Comparison of ENCODE assay signal across 8 cellular contexts in the genomic region with DNA sequence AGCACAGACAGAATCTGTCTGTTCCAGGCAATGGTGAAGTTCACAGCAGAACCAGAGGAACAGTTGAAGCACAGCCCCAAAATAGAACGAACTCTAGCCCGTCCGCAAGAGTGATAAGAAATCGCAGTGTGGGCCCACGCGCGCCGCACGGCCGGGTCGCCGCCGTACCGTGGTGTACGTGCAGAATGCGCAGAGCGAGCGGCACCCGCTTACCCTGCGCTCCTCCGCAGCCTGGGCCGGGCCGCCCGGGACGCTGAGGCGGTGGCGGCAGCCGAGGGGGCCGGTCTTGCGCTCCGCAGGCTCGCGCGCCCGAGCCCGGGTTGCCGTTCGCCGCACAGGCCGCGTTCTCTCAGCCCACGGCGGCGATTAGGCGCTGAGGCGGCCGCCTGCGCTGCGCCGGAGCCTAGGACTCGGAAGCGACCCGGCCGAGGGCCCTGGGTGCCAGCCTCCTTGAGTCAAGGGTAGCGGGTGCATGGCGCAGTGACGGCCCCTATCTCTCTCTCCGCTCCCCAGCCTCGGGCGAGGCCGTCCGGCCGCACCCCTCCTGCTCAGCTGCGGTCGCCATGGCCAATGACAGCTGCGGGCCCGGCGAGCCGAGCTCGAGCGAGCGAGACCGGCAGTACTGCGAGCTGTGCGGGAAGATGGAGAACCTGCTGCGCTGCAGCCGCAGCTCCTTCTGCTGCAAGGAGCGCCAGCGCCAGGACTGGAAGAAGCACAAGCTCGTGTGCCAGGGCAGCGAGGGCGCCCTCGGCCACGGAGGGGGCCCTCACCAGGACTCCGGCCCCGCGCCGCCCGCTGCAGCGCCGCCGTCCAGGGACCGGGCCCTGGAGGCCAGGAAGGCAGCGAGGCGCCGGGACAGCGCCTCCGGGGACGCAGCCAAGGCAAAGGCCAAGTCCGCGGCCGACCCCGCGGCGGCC. TPM values are rescaled to one million over a fixed set of nuclear protein-coding genes. Genes with fewer than 3 reads are reported as not detected.
DNase-seq lines count a peak whose midpoint lies in the region; ATAC-seq and TF ChIP-seq lines count a peak whose summit lies in the region.

No MANE protein-coding gene starts in this region.

- no peaks in the 10 kb centered on the region for H3K9me3 ChIP-seq in OCI-LY7 (ENCODE audit: low read length)
- no peaks in the 10 kb centered on the region for H3K9me3 ChIP-seq in naive thymus-derived CD4-positive, alpha-beta T cell (ENCODE audit: control insufficient read depth in 2 of 3, low read length in 3 of 3)

- H3K79me2 ChIP-seq in OCI-LY7 (ENCODE audit: insufficient read depth, low read depth, low read length): peaks cover 22% of the 10 kb centered on the region; the same call in 1 of the 2 replicates

- peak; percentile 79 for DNase-seq in OCI-LY7 (ENCODE audit: low spot score)
- DNase-seq in activated T-helper 1 cell treated with anti-CD3 and anti-CD28 coated beads, Interleukin-12 subunit alpha, Interleukin-12 subunit beta, Interleukin-2, Interleukin-4 antibody, amounts not matched to agents 30 ng/mL and 10 ng/mL and 1 ng/mL, durations not matched to agents 14 hours and 24 hours and 36 hours (ENCODE audit: low spot score): peak; percentile 60
- peak; percentile 74 for DNase-seq in fibroblast of gingiva (ENCODE audit: low read depth)
- DNase-seq in naive thymus-derived CD4-positive, alpha-beta T cell: peak; percentile 48 to 77 (median 66)
- DNase-seq in stimulated activated naive B cell treated with anti-CD40 and anti-IgM and Interleukin-4, amounts not matched to agents 10 μg/mL and 1 μg/mL and 100 μg/mL, for 72 hours: peak; percentile 46

- H3K4me3 Mint-ChIP-seq in activated T-helper 1 cell treated with anti-CD3 and anti-CD28 coated beads, Interleukin-12 subunit alpha, Interleukin-12 subunit beta, Interleukin-2, Interleukin-4 antibody, amounts not matched to agents 30 ng/mL and 10 ng/mL and 1 ng/mL, durations not matched to agents 14 hours and 24 hours and 36 hours: peak overlapping the region; percentile 95
- peak overlapping the region; percentile 84 to 99 (median 98) for H3K4me3 Mint-ChIP-seq in naive thymus-derived CD4-positive, alpha-beta T cell
- H3K4me3 Mint-ChIP-seq in stimulated activated naive B cell treated with anti-CD40 and anti-IgM and Interleukin-4, amounts not matched to agents 10 μg/mL and 1 μg/mL and 100 μg/mL, for 72 hours: peak overlapping the region; percentile 93 to 96

- H4K20me1 ChIP-seq in OCI-LY7 (ENCODE audit: insufficient read depth, low read length): peaks cover 14% of the 10 kb centered on the region; the same call in 1 of the 2 replicates

- H3K27ac ChIP-seq in 22Rv1: peak overlapping the region; percentile 73
- H3K27ac ChIP-seq in OCI-LY7 (ENCODE audit: low read depth, low read length, poor library complexity, severe bottlenecking): peak overlapping the region; percentile 18
- H3K27ac ChIP-seq in naive thymus-derived CD4-positive, alpha-beta T cell (ENCODE audit: low read depth, low read length): peak overlapping the region; percentile 78

- no peaks in the 10 kb centered on the region for H3K27me3 ChIP-seq in naive thymus-derived CD4-positive, alpha-beta T cell (ENCODE audit: control insufficient read depth in 2 of 2, insufficient read depth in 2 of 2, low read length in 2 of 2)

- H2AFZ ChIP-seq in OCI-LY7 (ENCODE audit: low read length): no peak overlapping the region; the same call in 1 of the 2 replicates

- TF ChIP-seq CTCF in 22Rv1 (IDR thresholded peaks at IDR 0.05): peak; percentile 29
- TF ChIP-seq CTCF in OCI-LY7 (conservative IDR thresholded peaks at IDR 0.05; ENCODE audit: low read length): 0 out of 2 replicates have a peak, but pooled peaks have one; percentile 16

- peak overlapping the region; percentile 95 for H3K4me2 ChIP-seq in OCI-LY7 (ENCODE audit: low read length)

- intact Hi-C loops in OCI-LY7 (cut with micrococcal nuclease; ENCODE audit: unreplicated experiment): loop anchor here (1.0 to 2.0 kb wide), 2 partner anchors 115 to 347 kb away; partner anchors contain the start of genes PDE8A and ZNF592
- intact Hi-C loops in activated T-helper 1 cell treated with anti-CD3 and anti-CD28 coated beads, Interleukin-12 subunit alpha, Interleukin-12 subunit beta, Interleukin-2, Interleukin-4 antibody, amounts not matched to agents 30 ng/mL and 10 ng/mL and 1 ng/mL, durations not matched to agents 14 hours and 24 hours and 36 hours (cut with micrococcal nuclease): loop anchor here (1.0 to 5.0 kb wide), 3 partner anchors 21 to 347 kb away; partner anchors contain the start of genes PDE8A and WDR73
- intact Hi-C loops in naive thymus-derived CD4-positive, alpha-beta T cell (cut with micrococcal nuclease): loop anchor here (1.0 to 2.0 kb wide), 3 partner anchors 45 to 347 kb away; partner anchors contain the start of gene PDE8A (in 1 of the 2)

- POLR2A ChIA-PET in OCI-LY7 (lab: Charles Lee): interaction anchor here (0.6 kb wide), 1 partner anchor 51 kb away, joined by 3 read pairs; no protein-coding TSS in a partner anchor
- POLR2A ChIA-PET in naive thymus-derived CD4-positive, alpha-beta T cell (lab: Charles Lee): interaction anchor here (0.6 to 8.4 kb wide), 15 partner anchors 9 to 347 kb away, joined by 3 to 115 read pairs (median 5); partner anchors contain the start of genes NMB, SEC11A, WDR73 and ZSCAN2

- ATAC-seq in GM18873 (IDR thresholded peaks at IDR 0.05; ENCODE audit: low FRiP score, unreplicated experiment): peak; percentile 35
- peak; percentile 37 for ATAC-seq in HG03280 (IDR thresholded peaks at IDR 0.05; ENCODE audit: unreplicated experiment)
- peak; percentile 67 for ATAC-seq in naive thymus-derived CD4-positive, alpha-beta T cell
- ATAC-seq in stimulated activated naive B cell treated with anti-CD40 and anti-IgM and Interleukin-4, amounts not matched to agents 10 μg/mL and 1 μg/mL and 100 μg/mL, for 72 hours (replicated peaks): peak; percentile 65 to 71

- H3K36me3 ChIP-seq in OCI-LY7 (ENCODE audit: insufficient read depth, low read length): peaks cover 30% of the 10 kb centered on the region; the same call in 1 of the 2 replicates
- H3K36me3 ChIP-seq in naive thymus-derived CD4-positive, alpha-beta T cell (ENCODE audit: control insufficient read depth in 2 of 3, insufficient read depth in 3 of 3, low read length in 3 of 3): peaks cover 0 to 8% (median 7%) of the 10 kb centered on the region in 3 experiments

- no peaks in the 10 kb centered on the region for H3K9me2 ChIP-seq in OCI-LY7 (ENCODE audit: insufficient read depth, low read length)

- no peaks in the 10 kb centered on the region for H3K27me3 Mint-ChIP-seq in activated T-helper 1 cell treated with anti-CD3 and anti-CD28 coated beads, Interleukin-12 subunit alpha, Interleukin-12 subunit beta, Interleukin-2, Interleukin-4 antibody, amounts not matched to agents 30 ng/mL and 10 ng/mL and 1 ng/mL, durations not matched to agents 14 hours and 24 hours and 36 hours (ENCODE audit: insufficient read depth)
- no peaks in the 10 kb centered on the region for H3K27me3 Mint-ChIP-seq in naive thymus-derived CD4-positive, alpha-beta T cell
- H3K27me3 Mint-ChIP-seq in stimulated activated naive B cell treated with anti-CD40 and anti-IgM and Interleukin-4, amounts not matched to agents 10 μg/mL and 1 μg/mL and 100 μg/mL, for 72 hours: no peaks in the 10 kb centered on the region

- CTCF ChIA-PET in OCI-LY7 (lab: Charles Lee; ENCODE audit: unreplicated experiment): no interaction called here
- CTCF ChIA-PET in naive thymus-derived CD4-positive, alpha-beta T cell (lab: Charles Lee): interaction anchor here (0.6 to 3.0 kb wide), 7 partner anchors 20 to 468 kb away, joined by 3 to 18 read pairs (median 6); partner anchors contain the start of genes WDR73 and ZSCAN2

- peak overlapping the region; percentile 76 for H3K4me3 ChIP-seq in OCI-LY7 (ENCODE audit: low read depth, low read length, poor library complexity, severe bottlenecking)
- H3K4me3 ChIP-seq in naive thymus-derived CD4-positive, alpha-beta T cell (ENCODE audit: low read length): peak overlapping the region; percentile 96

- peaks cover 40% of the 10 kb centered on the region for H3K4me1 ChIP-seq in OCI-LY7 (ENCODE audit: insufficient read depth, low read length, poor library complexity, severe bottlenecking)
- H3K4me1 ChIP-seq in naive thymus-derived CD4-positive, alpha-beta T cell (ENCODE audit: control insufficient read depth in 2 of 2, insufficient read depth in 2 of 2, low read length in 2 of 2): peaks cover 26 to 40% of the 10 kb centered on the region in 2 donors

- H3K9me3 Mint-ChIP-seq in activated T-helper 1 cell treated with anti-CD3 and anti-CD28 coated beads, Interleukin-12 subunit alpha, Interleukin-12 subunit beta, Interleukin-2, Interleukin-4 antibody, amounts not matched to agents 30 ng/mL and 10 ng/mL and 1 ng/mL, durations not matched to agents 14 hours and 24 hours and 36 hours: no peaks in the 10 kb centered on the region
- peaks cover 0 to 2% (median 0%) of the 10 kb centered on the region in 11 donors for H3K9me3 Mint-ChIP-seq in naive thymus-derived CD4-positive, alpha-beta T cell
- no peaks in the 10 kb centered on the region for H3K9me3 Mint-ChIP-seq in stimulated activated naive B cell treated with anti-CD40 and anti-IgM and Interleukin-4, amounts not matched to agents 10 μg/mL and 1 μg/mL and 100 μg/mL, for 72 hours

- peaks cover 28% of the 10 kb centered on the region for H3K36me3 Mint-ChIP-seq in activated T-helper 1 cell treated with anti-CD3 and anti-CD28 coated beads, Interleukin-12 subunit alpha, Interleukin-12 subunit beta, Interleukin-2, Interleukin-4 antibody, amounts not matched to agents 30 ng/mL and 10 ng/mL and 1 ng/mL, durations not matched to agents 14 hours and 24 hours and 36 hours (ENCODE audit: low read depth)
- peaks cover 5 to 22% (median 12%) of the 10 kb centered on the region in 5 donors for H3K36me3 Mint-ChIP-seq in naive thymus-derived CD4-positive, alpha-beta T cell
- peaks cover 11 to 23% of the 10 kb centered on the region in 2 donors for H3K36me3 Mint-ChIP-seq in stimulated activated naive B cell treated with anti-CD40 and anti-IgM and Interleukin-4, amounts not matched to agents 10 μg/mL and 1 μg/mL and 100 μg/mL, for 72 hours

- peaks cover 57% of the 10 kb centered on the region for H3K4me1 Mint-ChIP-seq in activated T-helper 1 cell treated with anti-CD3 and anti-CD28 coated beads, Interleukin-12 subunit alpha, Interleukin-12 subunit beta, Interleukin-2, Interleukin-4 antibody, amounts not matched to agents 30 ng/mL and 10 ng/mL and 1 ng/mL, durations not matched to agents 14 hours and 24 hours and 36 hours (ENCODE audit: low read depth)
- peaks cover 23 to 58% (median 53%) of the 10 kb centered on the region in 7 donors for H3K4me1 Mint-ChIP-seq in naive thymus-derived CD4-positive, alpha-beta T cell
- H3K4me1 Mint-ChIP-seq in stimulated activated naive B cell treated with anti-CD40 and anti-IgM and Interleukin-4, amounts not matched to agents 10 μg/mL and 1 μg/mL and 100 μg/mL, for 72 hours: peaks cover 26 to 55% of the 10 kb centered on the region in 2 donors

- BruUV-seq in OCI-LY7 (replicated peaks; lab: Mats Ljungman, UMichigan): no TSS peak

- peak overlapping the region; percentile 98 for H3K27ac Mint-ChIP-seq in activated T-helper 1 cell treated with anti-CD3 and anti-CD28 coated beads, Interleukin-12 subunit alpha, Interleukin-12 subunit beta, Interleukin-2, Interleukin-4 antibody, amounts not matched to agents 30 ng/mL and 10 ng/mL and 1 ng/mL, durations not matched to agents 14 hours and 24 hours and 36 hours
- peak overlapping the region; percentile 79 to 98 (median 93) for H3K27ac Mint-ChIP-seq in naive thymus-derived CD4-positive, alpha-beta T cell
- peak overlapping the region; percentile 92 for H3K27ac Mint-ChIP-seq in stimulated activated naive B cell treated with anti-CD40 and anti-IgM and Interleukin-4, amounts not matched to agents 10 μg/mL and 1 μg/mL and 100 μg/mL, for 72 hours

RNA-seq across cellular contexts. Expression of gene WDR73, which starts 20.5 kb away (rescaled TPM):
- total RNA-seq in OCI-LY7 (2014; rRNA removed; shearing (Covaris generic)): 29.7 and 38.1 TPM in 2 replicates
- total RNA-seq in OCI-LY7 (2022): 28.7 TPM in 2 replicates
- 27.8 and 33.5 TPM in 2 replicates for total RNA-seq in activated T-helper 1 cell treated with anti-CD3 and anti-CD28 coated beads, Interleukin-12 subunit alpha, Interleukin-12 subunit beta, Interleukin-2, Interleukin-4 antibody, amounts not matched to agents 30 ng/mL and 10 ng/mL and 1 ng/mL, durations not matched to agents 14 hours and 24 hours and 36 hours
- total RNA-seq in naive thymus-derived CD4-positive, alpha-beta T cell: 10 to 100 TPM; 26.8 to 47.7 (median 33.1) TPM
- polyA plus RNA-seq in naive thymus-derived CD4-positive, alpha-beta T cell: 10 to 100 TPM; 22.0 to 26.1 TPM

RNA-seq across cellular contexts. Expression of gene NMB, which starts 24.4 kb away (rescaled TPM):
- 5.3 and 10.3 TPM in 2 replicates for total RNA-seq in OCI-LY7 (2014; rRNA removed; shearing (Covaris generic))
- 6.6 and 8.7 TPM in 2 replicates for total RNA-seq in OCI-LY7 (2022)
- 3.0 and 3.5 TPM in 2 replicates for total RNA-seq in activated T-helper 1 cell treated with anti-CD3 and anti-CD28 coated beads, Interleukin-12 subunit alpha, Interleukin-12 subunit beta, Interleukin-2, Interleukin-4 antibody, amounts not matched to agents 30 ng/mL and 10 ng/mL and 1 ng/mL, durations not matched to agents 14 hours and 24 hours and 36 hours
- total RNA-seq in naive thymus-derived CD4-positive, alpha-beta T cell: 1 to 10 TPM; 1.2 to 3.1 (median 2.9) TPM
- 1 to 10 TPM; 4.2 to 5.2 TPM for polyA plus RNA-seq in naive thymus-derived CD4-positive, alpha-beta T cell

RNA-seq across cellular contexts. Expression of gene ZSCAN2, which starts 32.8 kb away (rescaled TPM):
- 12.4 and 21.7 TPM in 2 replicates for total RNA-seq in OCI-LY7 (2014; rRNA removed; shearing (Covaris generic))
- 12.0 and 12.1 TPM in 2 replicates for total RNA-seq in OCI-LY7 (2022)
- total RNA-seq in activated T-helper 1 cell treated with anti-CD3 and anti-CD28 coated beads, Interleukin-12 subunit alpha, Interleukin-12 subunit beta, Interleukin-2, Interleukin-4 antibody, amounts not matched to agents 30 ng/mL and 10 ng/mL and 1 ng/mL, durations not matched to agents 14 hours and 24 hours and 36 hours: 6.5 and 7.0 TPM in 2 replicates
- total RNA-seq in naive thymus-derived CD4-positive, alpha-beta T cell: 10 to 100 TPM in 2 of 5 experiments, 1 to 10 TPM in 3; 4.8 to 13.0 (median 6.8) TPM
- 10 to 100 TPM in 1 of 2 donors, 1 to 10 TPM in 1; 4.9 to 10.9 TPM for polyA plus RNA-seq in naive thymus-derived CD4-positive, alpha-beta T cell

Comparison
In these comparisons a context has a peak if more than half of its experiments do, and no peak if none do; other contexts are left out.
1. Peak in every context shown above with its lines: DNase-seq, ATAC-seq, H3K4me3 ChIP-seq and H3K27ac ChIP-seq.
2. H3K27ac ChIP-seq: peak in every context shown above with its lines; median percentile 78 in naive thymus-derived CD4-positive, alpha-beta T cell; 73 in 22Rv1; 18 in OCI-LY7.